8 cellular contexts compared by ENCODE assay signal in the genomic region with DNA sequence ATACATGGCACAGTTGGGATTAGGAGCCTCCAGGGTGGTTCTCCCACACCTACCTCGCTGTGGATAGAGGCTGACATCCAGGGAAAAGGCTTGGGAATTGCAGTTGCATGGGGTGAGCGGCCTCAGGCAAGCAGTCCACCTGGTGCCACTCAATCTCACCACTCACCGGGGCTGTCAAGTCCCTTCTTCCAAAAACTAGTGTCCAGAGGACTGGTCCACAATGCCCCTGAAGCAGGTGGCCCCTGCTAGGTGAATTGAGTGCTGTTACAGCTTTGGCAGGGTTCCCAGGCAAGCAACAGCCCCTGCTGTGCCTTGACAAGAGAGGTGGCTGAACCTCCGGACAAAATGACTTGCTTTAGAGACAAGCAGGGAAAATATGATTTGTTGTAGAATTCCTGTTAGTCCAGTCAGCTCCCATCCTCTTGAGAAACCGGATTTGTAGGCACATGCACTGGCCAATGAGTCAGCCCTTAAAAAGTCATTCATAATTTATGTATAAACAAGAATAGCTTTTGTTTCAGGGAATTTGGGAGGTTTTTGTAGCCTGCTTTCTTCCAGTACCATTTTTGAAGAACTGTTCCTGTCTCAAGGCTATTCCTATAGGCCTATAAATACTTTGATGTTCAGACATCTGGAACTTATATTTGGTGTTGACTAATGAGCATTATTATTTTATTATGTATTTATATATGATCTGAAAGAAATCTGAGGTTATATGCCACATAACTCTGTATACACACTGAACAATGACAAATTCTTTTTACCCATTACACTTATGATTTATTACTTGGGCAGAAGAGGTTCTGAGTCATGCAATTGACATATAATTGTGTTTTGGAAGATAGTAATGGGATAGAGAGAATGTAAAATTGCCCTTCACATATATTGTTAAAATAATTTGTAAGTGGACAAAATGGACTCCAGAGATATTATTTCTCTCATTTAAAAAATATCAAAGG.
DNase-seq lines count a peak whose midpoint lies in the region; ATAC-seq and TF ChIP-seq lines count a peak whose summit lies in the region.

No MANE protein-coding gene starts in this region.

- no peaks in the 10 kb centered on the region for H3K79me2 ChIP-seq in PC-3 (ENCODE audit: low read length)

- H3K27me3 ChIP-seq in PC-3 (ENCODE audit: low read length), result no peaks in the 10 kb centered on the region
- no peaks in the 10 kb centered on the region for H3K27me3 ChIP-seq in heart left ventricle

- 58 to 77% (median 69%) methylated on average over 5 of the region's 5 CpGs for WGBS in heart left ventricle, 4 donors

- H3K4me2 ChIP-seq in PC-3 (ENCODE audit: low read length), result peak overlapping the region; percentile 80

- TF ChIP-seq CTCF in PC-3 (conservative IDR thresholded peaks at IDR 0.05; ENCODE audit: low read depth, low read length) (no peak), fibroblast of mammary gland (conservative IDR thresholded peaks at IDR 0.05; ENCODE audit: control insufficient read depth, insufficient read depth, low read depth, low read length) (no peak), heart left ventricle (IDR thresholded peaks at IDR 0.05) (no peak)

- ATAC-seq in PC-3 (peak; percentile 84), GM18517 (IDR thresholded peaks at IDR 0.05; ENCODE audit: unreplicated experiment) (no peak), GM19452 (IDR thresholded peaks at IDR 0.05; ENCODE audit: unreplicated experiment) (no peak), heart left ventricle (no peak)

- H3K9me3 ChIP-seq in PC-3 (ENCODE audit: low read length), result no peaks in the 10 kb centered on the region
- no peaks in the 10 kb centered on the region for H3K9me3 ChIP-seq in heart left ventricle

- H3K27ac ChIP-seq in PC-3 (ENCODE audit: low read length) (peak overlapping the region; percentile 98), skin epidermis (peak overlapping the region; percentile 27 to 95 (median 83)), heart left ventricle (peak overlapping the region in 2 of 12 donors; percentile 7 to 23)

- H3K4me1 ChIP-seq in PC-3 (ENCODE audit: insufficient read depth, low read length), result peaks cover 45% of the 10 kb centered on the region
- H3K4me1 ChIP-seq in heart left ventricle, result no peaks in the 10 kb centered on the region

- intact Hi-C loops in PC-3 (cut with micrococcal nuclease), result loop anchor here (1.0 kb wide), 1 partner anchor 33 kb away; no protein-coding TSS in a partner anchor
- intact Hi-C loops in heart left ventricle (cut with DNase I), result no loop called here

- no peak overlapping the region for H2AFZ ChIP-seq in PC-3 (ENCODE audit: low read length)

- POLR2A ChIA-PET in PC-3 (lab: Charles Lee; ENCODE audit: unreplicated experiment), result no interaction called here

- H3K36me3 ChIP-seq in PC-3 (ENCODE audit: low read depth, low read length) (no peaks in the 10 kb centered on the region), heart left ventricle (no peaks in the 10 kb centered on the region)

- H3F3A ChIP-seq in PC-3 (ENCODE audit: low read length, unreplicated experiment), result no peaks in the 10 kb centered on the region

- H3K4me3 ChIP-seq in PC-3 (ENCODE audit: low read length) (peak overlapping the region; percentile 56), fibroblast of mammary gland (ENCODE audit: control insufficient read depth, low read depth, low read length) (peak overlapping the region; percentile 44), skin epidermis (peak overlapping the region in 6 of 7 experiments; percentile 7 to 35 (median 27)), heart left ventricle (no peak overlapping the region)

- peak overlapping the region; percentile 83 for H3K9ac ChIP-seq in PC-3 (ENCODE audit: low read length)

- DNase-seq in HCEC 1CT (peak; percentile 98), PC-3 (peak; percentile 91), fibroblast of mammary gland (ENCODE audit: low read depth) (peak; percentile 97), 8988T (no peak), heart left ventricle (no peak)

- no peaks in the 10 kb centered on the region for H3K9me2 ChIP-seq in PC-3 (replicated peaks; ENCODE audit: low read length)

- BruUV-seq in PC-3 (replicated peaks; lab: Mats Ljungman, UMichigan), result TSS peak; percentile 83

- no peaks in the 10 kb centered on the region for H4K20me1 ChIP-seq in PC-3 (ENCODE audit: low read length)

- no peak for TF ChIP-seq POLR2A in heart left ventricle (IDR thresholded peaks at IDR 0.05)

- CTCF ChIA-PET in PC-3 (lab: Charles Lee), result no interaction called here

Comparison
In these comparisons a context has a peak if more than half of its experiments do, and no peak if none do; other contexts are left out.
1. DNase-seq: peak in HCEC 1CT (single experiment), PC-3 (single experiment) and fibroblast of mammary gland (single experiment); none in 8988T (single experiment) and heart left ventricle (0 of 5).
2. H3K4me3 ChIP-seq: peak in PC-3 (single experiment), fibroblast of mammary gland (single experiment) and skin epidermis (6 of 7); none in heart left ventricle (0 of 12).